In the genomic region with DNA sequence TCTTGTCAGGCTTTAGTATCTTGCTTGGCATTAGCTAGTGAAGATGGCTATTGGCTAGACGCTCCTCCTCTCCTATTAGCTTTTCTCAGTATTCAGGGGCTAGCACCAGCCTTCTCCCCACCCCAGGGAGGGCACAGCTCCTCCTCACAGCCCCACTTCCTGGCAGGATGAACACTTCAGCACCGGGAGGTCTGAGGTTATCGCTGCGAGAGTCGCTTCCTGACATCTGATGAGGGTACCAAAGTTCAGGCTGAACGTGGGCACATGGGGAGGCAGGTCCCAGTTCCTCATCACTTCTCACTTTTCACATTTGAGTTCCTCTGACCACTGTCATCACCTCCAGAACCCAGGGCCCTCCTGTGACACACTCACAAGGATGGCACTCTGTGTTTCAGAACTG, we compare ENCODE assay signal across 19 cellular contexts.
"Had no signal": no experiment of that assay in that cellular context is flagged by ENCODE, and none has a peak within 500 bp of the region (broad histone marks: within the 10 kb centered on the region; RNA-seq: fewer than 3 reads in every experiment).

No MANE protein-coding gene starts in this region.

- H3K4me1 Mint-ChIP-seq: activated CD4-positive, alpha-beta T cell treated with anti-CD3 and anti-CD28 coated beads for 36 hours had no signal

- DNase-seq: activated CD4-positive, alpha-beta T cell treated with anti-CD3 and anti-CD28 coated beads for 36 hours; activated CD4-positive, alpha-beta T cell treated with anti-CD3 and anti-CD28 coated beads, Interleukin-2, amount 50 U/mL, for 48 hours; activated CD8-positive, alpha-beta memory T cell treated with anti-CD3 and anti-CD28 coated beads, Interleukin-2, amount 50 U/mL, for 48 hours; activated naive CD4-positive, alpha-beta T cell treated with Interleukin-2 at 50 U/mL for 16 hours; activated naive CD8-positive, alpha-beta T cell treated with anti-CD3 and anti-CD28 coated beads for 36 hours; activated T-cell treated with anti-CD3 and anti-CD28 coated beads, Interleukin-2, amount 50 U/mL, for 4 hours; dorsolateral prefrontal cortex; heart right ventricle; islet precursor cell; left colon; occipital lobe; stimulated activated CD4-positive, alpha-beta T cell treated with anti-CD3 and anti-CD28 coated beads, Interleukin-2, amount 100 ng/mL, for 48 hours; stimulated activated CD8-positive, alpha-beta memory T cell treated with anti-CD3 and anti-CD28 coated beads, Interleukin-4, amount 100 ng/mL, for 48 hours; stimulated activated naive CD8-positive, alpha-beta T cell treated with anti-CD3 and anti-CD28 coated beads, Interleukin-15, Interleukin-2, amounts not matched to agents 100 U/mL and 50 U/mL, for 24 hours; T-cell; tibial artery had no signal

- H3K4me3 ChIP-seq: dorsolateral prefrontal cortex, heart right ventricle, tibial artery had no signal

- ATAC-seq: activated CD4-positive, alpha-beta T cell treated with anti-CD3 and anti-CD28 coated beads for 36 hours; activated T-cell treated with anti-CD3 and anti-CD28 coated beads, Interleukin-2, amount 50 U/mL, for 4 hours; heart right ventricle; left colon; stimulated activated naive CD8-positive, alpha-beta T cell treated with anti-CD3 and anti-CD28 coated beads, Interleukin-15, Interleukin-2, amounts not matched to agents 100 U/mL and 50 U/mL, for 24 hours; T-cell had no signal

- H3K36me3 Mint-ChIP-seq: activated naive CD8-positive, alpha-beta T cell treated with anti-CD3 and anti-CD28 coated beads for 36 hours; memory B cell; T-cell had no signal

- H3K9me3 Mint-ChIP-seq: activated naive CD8-positive, alpha-beta T cell treated with anti-CD3 and anti-CD28 coated beads for 36 hours; activated T-cell treated with anti-CD3 and anti-CD28 coated beads, Interleukin-2, amount 50 U/mL, for 4 hours; central memory CD8-positive, alpha-beta T cell; memory B cell; T-cell; T-helper 2 cell treated with Interferon-gamma antibody and Interleukin-4, amounts not matched to agents 5 μg/mL and 100 μg/mL, for 36 hours had no signal

- H3K27ac ChIP-seq: dorsolateral prefrontal cortex, tibial artery had no signal

- H3K4me3 Mint-ChIP-seq: activated CD4-positive, alpha-beta T cell treated with anti-CD3 and anti-CD28 coated beads for 36 hours; activated naive CD8-positive, alpha-beta T cell treated with anti-CD3 and anti-CD28 coated beads for 36 hours; activated T-cell treated with anti-CD3 and anti-CD28 coated beads, Interleukin-2, amount 50 U/mL, for 4 hours; central memory CD8-positive, alpha-beta T cell; memory B cell; T-cell; T-helper 2 cell treated with Interferon-gamma antibody and Interleukin-4, amounts not matched to agents 5 μg/mL and 100 μg/mL, for 36 hours had no signal

- H3K9me3 ChIP-seq: heart right ventricle, tibial artery had no signal

- H3K27ac Mint-ChIP-seq: activated CD4-positive, alpha-beta T cell treated with anti-CD3 and anti-CD28 coated beads for 36 hours; activated naive CD8-positive, alpha-beta T cell treated with anti-CD3 and anti-CD28 coated beads for 36 hours; memory B cell; T-cell; T-helper 2 cell treated with Interferon-gamma antibody and Interleukin-4, amounts not matched to agents 5 μg/mL and 100 μg/mL, for 36 hours had no signal

- H3K27me3 ChIP-seq: dorsolateral prefrontal cortex, heart right ventricle, tibial artery had no signal
